ENCODE assay signal across 25 cellular contexts in genomic region chr1:155794605-155795265, GRCh38.
A peak's percentile ranks its signal among the peaks of the same experiment; 100 is the strongest.
DNase-seq lines count a peak whose midpoint lies in the region; ATAC-seq and TF ChIP-seq lines count a peak whose summit lies in the region.
"Had no signal": no experiment of that assay in that cellular context is flagged by ENCODE, and none has a peak within 500 bp of the region (broad histone marks: within the 10 kb centered on the region; RNA-seq: fewer than 3 reads in every experiment).

No MANE protein-coding gene starts in this region.

- H3K4me1 ChIP-seq in stomach = no peaks in the 10 kb centered on the region
- H3K4me1 ChIP-seq: BE2C, spleen had no signal

- peaks cover 26 to 94% (median 87%) of the 10 kb centered on the region in 4 donors for H3K36me3 ChIP-seq in stomach

- TF ChIP-seq CTCF in fibroblast of villous mesenchyme (IDR thresholded peaks at IDR 0.05; ENCODE audit: insufficient read depth, low read depth, low read length) = no peak
- no peak for TF ChIP-seq CTCF in stomach (IDR thresholded peaks at IDR 0.05)
- TF ChIP-seq CTCF in dorsolateral prefrontal cortex (IDR thresholded peaks at IDR 0.05 in 54 of 56, conservative IDR thresholded peaks at IDR 0.05 in 2 of 56; ENCODE audit: low read depth in 1 of 56, partially characterized antibody in 56 of 56) = no peak

- no peaks in the 10 kb centered on the region for H3K4me1 Mint-ChIP-seq in activated T-cell treated with anti-CD3 and anti-CD28 coated beads, Interleukin-2, amount 50 U/mL, for 72 hours (ENCODE audit: low read depth)
- no peaks in the 10 kb centered on the region for H3K4me1 Mint-ChIP-seq in activated T-helper 1 cell treated with anti-CD3 and anti-CD28 coated beads, Interleukin-12 subunit alpha, Interleukin-12 subunit beta, Interleukin-2, Interleukin-4 antibody, amounts not matched to agents 30 ng/mL and 10 ng/mL and 1 ng/mL, durations not matched to agents 14 hours and 24 hours and 36 hours (ENCODE audit: low read depth)
- H3K4me1 Mint-ChIP-seq: activated naive CD8-positive, alpha-beta T cell treated with anti-CD3 and anti-CD28 coated beads, Interleukin-2, amount 50 U/mL, for 24 hours; stimulated activated naive CD8-positive, alpha-beta T cell treated with anti-CD3 and anti-CD28 coated beads, Interleukin-15, amount 100 ng/mL, for 72 hours had no signal

- 60 to 82% (median 70%) methylated on average over 4 of the region's 4 CpGs for WGBS in stomach, 5 donors

- TF ChIP-seq POLR2A in stomach (IDR thresholded peaks at IDR 0.05) = no peak

- no peaks in the 10 kb centered on the region for H3K9me3 Mint-ChIP-seq in activated T-cell treated with anti-CD3 and anti-CD28 coated beads, Interleukin-2, amount 50 U/mL, for 72 hours
- no peaks in the 10 kb centered on the region for H3K9me3 Mint-ChIP-seq in activated T-helper 1 cell treated with anti-CD3 and anti-CD28 coated beads, Interleukin-12 subunit alpha, Interleukin-12 subunit beta, Interleukin-2, Interleukin-4 antibody, amounts not matched to agents 30 ng/mL and 10 ng/mL and 1 ng/mL, durations not matched to agents 14 hours and 24 hours and 36 hours
- H3K9me3 Mint-ChIP-seq: activated naive CD8-positive, alpha-beta T cell treated with anti-CD3 and anti-CD28 coated beads, Interleukin-2, amount 50 U/mL, for 24 hours; stimulated activated naive CD8-positive, alpha-beta T cell treated with anti-CD3 and anti-CD28 coated beads, Interleukin-15, amount 100 ng/mL, for 72 hours had no signal

- H3K4me3 ChIP-seq in fibroblast of villous mesenchyme (ENCODE audit: low read depth, low read length) = no peak overlapping the region
- H3K4me3 ChIP-seq in stomach = no peak overlapping the region
- H3K4me3 ChIP-seq in dorsolateral prefrontal cortex = no peak overlapping the region
- H3K4me3 ChIP-seq: lung, SK-N-MC, spleen had no signal

- H3K4me3 Mint-ChIP-seq in activated T-cell treated with anti-CD3 and anti-CD28 coated beads, Interleukin-2, amount 50 U/mL, for 72 hours = no peak overlapping the region
- no peak overlapping the region for H3K4me3 Mint-ChIP-seq in activated T-helper 1 cell treated with anti-CD3 and anti-CD28 coated beads, Interleukin-12 subunit alpha, Interleukin-12 subunit beta, Interleukin-2, Interleukin-4 antibody, amounts not matched to agents 30 ng/mL and 10 ng/mL and 1 ng/mL, durations not matched to agents 14 hours and 24 hours and 36 hours
- H3K4me3 Mint-ChIP-seq: activated naive CD8-positive, alpha-beta T cell treated with anti-CD3 and anti-CD28 coated beads, Interleukin-2, amount 50 U/mL, for 24 hours; stimulated activated naive CD8-positive, alpha-beta T cell treated with anti-CD3 and anti-CD28 coated beads, Interleukin-15, amount 100 ng/mL, for 72 hours had no signal

- peak overlapping the region in 3 of 5 donors; percentile 7 for H3K27ac ChIP-seq in stomach
- no peak overlapping the region for H3K27ac ChIP-seq in dorsolateral prefrontal cortex
- H3K27ac ChIP-seq: SK-N-MC, spleen had no signal

- no peaks in the 10 kb centered on the region for H3K9me3 ChIP-seq in stomach
- H3K9me3 ChIP-seq: BE2C, spleen had no signal

- DNase-seq in activated T-cell treated with anti-CD3 and anti-CD28 coated beads, Interleukin-2, amount 50 U/mL, for 72 hours = no peak
- no peak for DNase-seq in activated T-cell treated with anti-CD3 and anti-CD28 coated beads, Interleukin-2, amount 50 U/mL, for 48 hours
- peak; percentile 77 for DNase-seq in SHP77 treated with DMSO at 0.1 percent for 48 hours (lab: John Stamatoyannopoulos, UW)
- DNase-seq in fibroblast of villous mesenchyme (ENCODE audit: low read depth) = peak; percentile 86
- DNase-seq in stomach = no peak
- no peak for DNase-seq in dorsolateral prefrontal cortex
- DNase-seq in central memory CD4-positive, alpha-beta T cell = no peak
- no peak for DNase-seq in activated T-helper 1 cell treated with anti-CD3 and anti-CD28 coated beads, Interleukin-12 subunit alpha, Interleukin-12 subunit beta, Interleukin-2, Interleukin-4 antibody, amounts not matched to agents 30 ng/mL and 10 ng/mL and 1 ng/mL, durations not matched to agents 14 hours and 24 hours and 36 hours (ENCODE audit: low spot score)
- DNase-seq: activated CD4-positive, alpha-beta T cell treated with anti-CD3 and anti-CD28 coated beads, Interleukin-2, amount 50 U/mL, for 1 hour; activated effector memory CD4-positive, alpha-beta T cell treated with Interleukin-2 at 50 U/mL for 16 hours; activated naive CD8-positive, alpha-beta T cell treated with anti-CD3 and anti-CD28 coated beads, Interleukin-2, amount 50 U/mL, for 24 hours; BE2C; Calu3; foreskin fibroblast; GOT3; NCI-H1417; NCI-H2081 treated with DMSO at 0.1 percent for 48 hours; nucleus accumbens; spleen; stimulated activated CD4-positive, alpha-beta T cell treated with anti-CD3 and anti-CD28 coated beads, Interleukin-4, amount 100 ng/mL, for 1 hour; stimulated activated naive CD8-positive, alpha-beta T cell treated with anti-CD3 and anti-CD28 coated beads, Interleukin-15, amount 100 ng/mL, for 72 hours; T-helper 2 cell; trophoblast cell had no signal

- H3K36me3 Mint-ChIP-seq in activated T-cell treated with anti-CD3 and anti-CD28 coated beads, Interleukin-2, amount 50 U/mL, for 72 hours (ENCODE audit: insufficient read depth in 2 of 2) = peaks cover 8 to 14% of the 10 kb centered on the region in 2 donors
- H3K36me3 Mint-ChIP-seq in activated T-helper 1 cell treated with anti-CD3 and anti-CD28 coated beads, Interleukin-12 subunit alpha, Interleukin-12 subunit beta, Interleukin-2, Interleukin-4 antibody, amounts not matched to agents 30 ng/mL and 10 ng/mL and 1 ng/mL, durations not matched to agents 14 hours and 24 hours and 36 hours (ENCODE audit: low read depth) = peaks cover 28% of the 10 kb centered on the region

- intact Hi-C loops in stomach (cut with DNase I; ENCODE audit: low total_unique reads) (no loop called here), dorsolateral prefrontal cortex (cut with DNase I) (no loop called here)
- intact Hi-C loops in activated T-helper 1 cell treated with anti-CD3 and anti-CD28 coated beads, Interleukin-12 subunit alpha, Interleukin-12 subunit beta, Interleukin-2, Interleukin-4 antibody, amounts not matched to agents 30 ng/mL and 10 ng/mL and 1 ng/mL, durations not matched to agents 14 hours and 24 hours and 36 hours (cut with micrococcal nuclease) = no loop called here

- no peak for ATAC-seq in activated T-cell treated with anti-CD3 and anti-CD28 coated beads, Interleukin-2, amount 50 U/mL, for 72 hours (replicated peaks in 1 of 2)
- ATAC-seq: activated naive CD8-positive, alpha-beta T cell treated with anti-CD3 and anti-CD28 coated beads, Interleukin-2, amount 50 U/mL, for 24 hours; stimulated activated naive CD8-positive, alpha-beta T cell treated with anti-CD3 and anti-CD28 coated beads, Interleukin-15, amount 100 ng/mL, for 72 hours had no signal

- no peak for TF ChIP-seq EP300 in stomach (IDR thresholded peaks at IDR 0.05)

- H3K27ac Mint-ChIP-seq in activated T-cell treated with anti-CD3 and anti-CD28 coated beads, Interleukin-2, amount 50 U/mL, for 72 hours = peak overlapping the region; percentile 80
- no peak overlapping the region for H3K27ac Mint-ChIP-seq in activated T-helper 1 cell treated with anti-CD3 and anti-CD28 coated beads, Interleukin-12 subunit alpha, Interleukin-12 subunit beta, Interleukin-2, Interleukin-4 antibody, amounts not matched to agents 30 ng/mL and 10 ng/mL and 1 ng/mL, durations not matched to agents 14 hours and 24 hours and 36 hours
- H3K27ac Mint-ChIP-seq: activated naive CD8-positive, alpha-beta T cell treated with anti-CD3 and anti-CD28 coated beads, Interleukin-2, amount 50 U/mL, for 24 hours; stimulated activated naive CD8-positive, alpha-beta T cell treated with anti-CD3 and anti-CD28 coated beads, Interleukin-15, amount 100 ng/mL, for 72 hours had no signal

- H3K27me3 Mint-ChIP-seq in activated T-cell treated with anti-CD3 and anti-CD28 coated beads, Interleukin-2, amount 50 U/mL, for 72 hours (ENCODE audit: low read depth) = no peaks in the 10 kb centered on the region
- H3K27me3 Mint-ChIP-seq in activated T-helper 1 cell treated with anti-CD3 and anti-CD28 coated beads, Interleukin-12 subunit alpha, Interleukin-12 subunit beta, Interleukin-2, Interleukin-4 antibody, amounts not matched to agents 30 ng/mL and 10 ng/mL and 1 ng/mL, durations not matched to agents 14 hours and 24 hours and 36 hours (ENCODE audit: insufficient read depth) = no peaks in the 10 kb centered on the region
- H3K27me3 Mint-ChIP-seq: activated naive CD8-positive, alpha-beta T cell treated with anti-CD3 and anti-CD28 coated beads, Interleukin-2, amount 50 U/mL, for 24 hours; stimulated activated naive CD8-positive, alpha-beta T cell treated with anti-CD3 and anti-CD28 coated beads, Interleukin-15, amount 100 ng/mL, for 72 hours had no signal

- no peaks in the 10 kb centered on the region for H3K27me3 ChIP-seq in stomach
- no peaks in the 10 kb centered on the region for H3K27me3 ChIP-seq in dorsolateral prefrontal cortex
- H3K27me3 ChIP-seq: BE2C, spleen had no signal

Comparison
In these comparisons a context has a peak if more than half of its experiments do, and no peak if none do; other contexts are left out.
1. DNase-seq: peak in SHP77 treated with DMSO at 0.1 percent for 48 hours (single experiment) and fibroblast of villous mesenchyme (single experiment); none in activated T-cell treated with anti-CD3 and anti-CD28 coated beads, Interleukin-2, amount 50 U/mL, for 72 hours (0 of 2), activated T-cell treated with anti-CD3 and anti-CD28 coated beads, Interleukin-2, amount 50 U/mL, for 48 hours (0 of 2), stomach (single experiment), dorsolateral prefrontal cortex (0 of 10), central memory CD4-positive, alpha-beta T cell (single experiment) and activated T-helper 1 cell treated with anti-CD3 and anti-CD28 coated beads, Interleukin-12 subunit alpha, Interleukin-12 subunit beta, Interleukin-2, Interleukin-4 antibody, amounts not matched to agents 30 ng/mL and 10 ng/mL and 1 ng/mL, durations not matched to agents 14 hours and 24 hours and 36 hours (single experiment).
2. H3K27ac ChIP-seq: peak in stomach (3 of 5); none in dorsolateral prefrontal cortex (0 of 59).